Comparison of ENCODE assay signal across 1 cellular context in genomic region chr1:225607355-225607754, GRCh38.
TF ChIP-seq lines count a peak whose summit lies in the region.

No MANE protein-coding gene starts in this region.

TF ChIP-seq in HEK293, 187 proteins besides CTCF, POLR2A, EP300 and RAD21 (continued from another document and continues in another):
- TF ChIP-seq ZNF311 (tag by site-specific recombination; IDR thresholded peaks at IDR 0.05; ENCODE audit: borderline replicate concordance) (no peak), ZNF626 (tag by site-specific recombination; IDR thresholded peaks at IDR 0.05) (no peak), OSR2 (tag by site-specific recombination; IDR thresholded peaks at IDR 0.05) (peak; percentile 40; the same call in 1 of the 2 replicates), ZNF23 (tag by site-specific recombination; IDR thresholded peaks at IDR 0.05; ENCODE audit: borderline replicate concordance) (no peak), ZNF146 (tag by site-specific recombination; IDR thresholded peaks at IDR 0.05) (no peak), ZIC2 (tag by site-specific recombination; IDR thresholded peaks at IDR 0.05) (no peak), ZNF335 (tag by site-specific recombination; conservative IDR thresholded peaks at IDR 0.05) (peak; percentile 69), ZNF677 (tag by site-specific recombination; IDR thresholded peaks at IDR 0.05) (no peak), ZFHX2 (tag by site-specific recombination; conservative IDR thresholded peaks at IDR 0.05) (peak; percentile 95), REST (tag by site-specific recombination; IDR thresholded peaks at IDR 0.05) (no peak), ZNF629 (tag by site-specific recombination; IDR thresholded peaks at IDR 0.05) (no peak), HOXD13 (CRISPR knock-in tag; IDR thresholded peaks at IDR 0.05; ENCODE audit: borderline replicate concordance) (no peak), ZBTB10 (tag by site-specific recombination; IDR thresholded peaks at IDR 0.05) (no peak), ZNF292 (tag by site-specific recombination; IDR thresholded peaks at IDR 0.05; ENCODE audit: borderline replicate concordance, low read depth) (no peak), IKZF3 (tag by site-specific recombination; IDR thresholded peaks at IDR 0.05) (peak; percentile 74), ZNF654 (tag by site-specific recombination; IDR thresholded peaks at IDR 0.05; ENCODE audit: low read depth) (no peak), HOXC10 (CRISPR knock-in tag; IDR thresholded peaks at IDR 0.05) (no peak), ZNF24 (tag by site-specific recombination; IDR thresholded peaks at IDR 0.05) (peak; percentile 56; the same call in 1 of the 2 replicates), KLF16 (tag by site-specific recombination; IDR thresholded peaks at IDR 0.05) (no peak), ZNF473 (tag by site-specific recombination; IDR thresholded peaks at IDR 0.05) (no peak), ZSCAN23 (tag by site-specific recombination; IDR thresholded peaks at IDR 0.05) (no peak), ZXDB (tag by site-specific recombination; IDR thresholded peaks at IDR 0.05) (peak; percentile 68), ZNF184 (tag by site-specific recombination; IDR thresholded peaks at IDR 0.05) (no peak), ZNF112 (tag by site-specific recombination; IDR thresholded peaks at IDR 0.05) (no peak), ZNF280D (tag by site-specific recombination; IDR thresholded peaks at IDR 0.05) (no peak), ZNF660 (tag by site-specific recombination; IDR thresholded peaks at IDR 0.05) (no peak), RBAK (tag by site-specific recombination; IDR thresholded peaks at IDR 0.05) (no peak), SETDB1 (IDR thresholded peaks at IDR 0.05; ENCODE audit: insufficient read length, low read length) (no peak), ZNF747 (tag by site-specific recombination; IDR thresholded peaks at IDR 0.05) (no peak), ELK4 (IDR thresholded peaks at IDR 0.05; ENCODE audit: borderline replicate concordance, low read depth, low read length) (no peak), GLIS2 (tag by site-specific recombination; IDR thresholded peaks at IDR 0.05) (no peak), ZBTB17 (tag by site-specific recombination; IDR thresholded peaks at IDR 0.05) (peak; percentile 88), ZNF610 (tag by site-specific recombination; IDR thresholded peaks at IDR 0.05; ENCODE audit: borderline replicate concordance) (no peak), ZNF280C (tag by site-specific recombination; IDR thresholded peaks at IDR 0.05) (no peak), ZNF639 (tag by site-specific recombination; IDR thresholded peaks at IDR 0.05) (no peak), ZFP37 (tag by site-specific recombination; IDR thresholded peaks at IDR 0.05) (0 out of 2 replicates have a peak, but pooled peaks have one; percentile 42), INSM2 (tag by site-specific recombination; IDR thresholded peaks at IDR 0.05) (peak; percentile 78; the same call in 1 of the 2 replicates), ZNF366 (tag by site-specific recombination; conservative IDR thresholded peaks at IDR 0.05) (no peak), SP2 (tag by site-specific recombination; IDR thresholded peaks at IDR 0.05) (no peak), PATZ1 (tag by site-specific recombination; IDR thresholded peaks at IDR 0.05) (peak; percentile 70), ZNF148 (tag by site-specific recombination; IDR thresholded peaks at IDR 0.05; ENCODE audit: borderline replicate concordance) (no peak), GFI1B (tag by site-specific recombination; IDR thresholded peaks at IDR 0.05) (no peak)
